In genomic region chr1:52542085-52542688, GRCh38 we compare ENCODE assay signal across 14 cellular contexts.
"Had no signal": no experiment of that assay in that cellular context is flagged by ENCODE, and none has a peak within 500 bp of the region (broad histone marks: within the 10 kb centered on the region; RNA-seq: fewer than 3 reads in every experiment).

No MANE protein-coding gene starts in this region.

- H3K4me3 Mint-ChIP-seq: activated CD8-positive, alpha-beta memory T cell treated with anti-CD3 and anti-CD28 coated beads, Interleukin-2, amount 10 ng/mL, durations not matched to agents 7 days and 5 days; activated T-cell treated with anti-CD3 and anti-CD28 coated beads, Interleukin-2, amount 50 U/mL, for 4 hours; neural crest cell; stimulated activated naive CD8-positive, alpha-beta T cell treated with anti-CD3 and anti-CD28 coated beads, Interleukin-15, amount 100 ng/mL, for 72 hours; T-helper 2 cell treated with Interferon-gamma antibody and Interleukin-4, amounts not matched to agents 5 μg/mL and 100 μg/mL, for 36 hours had no signal

- H3K27ac ChIP-seq: colonic mucosa, epithelial cell of prostate, testis, upper lobe of right lung had no signal

- DNase-seq: activated CD4-positive, alpha-beta T cell treated with anti-CD3 and anti-CD28 coated beads, Interleukin-2, amount 50 U/mL, for 48 hours; activated CD4-positive, CD25-positive, alpha-beta regulatory T cell treated with anti-CD3 and anti-CD28 coated beads, Interleukin-2, amount 50 U/mL, for 72 hours; activated CD8-positive, alpha-beta memory T cell treated with anti-CD3 and anti-CD28 coated beads, Interleukin-2, amount 10 ng/mL, durations not matched to agents 7 days and 5 days; activated T-cell treated with anti-CD3 and anti-CD28 coated beads, Interleukin-2, amount 50 U/mL, for 4 hours; colonic mucosa; effector CD4-positive, alpha-beta T cell; kidney glomerular epithelial cell; stimulated activated CD4-positive, alpha-beta T cell treated with anti-CD3 and anti-CD28 coated beads, Interleukin-4, amount 100 ng/mL, for 24 hours; stimulated activated naive CD8-positive, alpha-beta T cell treated with anti-CD3 and anti-CD28 coated beads, Interleukin-15, amount 100 ng/mL, for 72 hours; testis; upper lobe of right lung had no signal

- H3K36me3 ChIP-seq: colonic mucosa, upper lobe of right lung had no signal

- H3K9me3 ChIP-seq: testis had no signal

- H3K4me1 ChIP-seq: colonic mucosa, testis, upper lobe of right lung had no signal

- H3K4me3 ChIP-seq: colonic mucosa, testis, upper lobe of right lung had no signal

- H3K27ac Mint-ChIP-seq: activated CD8-positive, alpha-beta memory T cell treated with anti-CD3 and anti-CD28 coated beads, Interleukin-2, amount 10 ng/mL, durations not matched to agents 7 days and 5 days; stimulated activated naive CD8-positive, alpha-beta T cell treated with anti-CD3 and anti-CD28 coated beads, Interleukin-15, amount 100 ng/mL, for 72 hours; T-helper 2 cell treated with Interferon-gamma antibody and Interleukin-4, amounts not matched to agents 5 μg/mL and 100 μg/mL, for 36 hours had no signal

- H3K27me3 ChIP-seq: colonic mucosa, testis, upper lobe of right lung had no signal

- H3K27me3 Mint-ChIP-seq: activated CD8-positive, alpha-beta memory T cell treated with anti-CD3 and anti-CD28 coated beads, Interleukin-2, amount 10 ng/mL, durations not matched to agents 7 days and 5 days; stimulated activated naive CD8-positive, alpha-beta T cell treated with anti-CD3 and anti-CD28 coated beads, Interleukin-15, amount 100 ng/mL, for 72 hours had no signal
